ENCODE assay signal across 8 cellular contexts in genomic region chr2:173075056-173075780, GRCh38. TPM values are rescaled to one million over a fixed set of nuclear protein-coding genes. Genes with fewer than 3 reads are reported as not detected.
DNase-seq lines count a peak whose midpoint lies in the region; TF ChIP-seq lines count a peak whose summit lies in the region.

No MANE protein-coding gene starts in this region.

- H3K27ac Mint-ChIP-seq in T-helper 1 cell treated with Interleukin-12 subunit alpha and Interleukin-12 subunit beta and Interleukin-4 antibody, amounts not matched to agents 30 μg/mL and 1 μg/mL, for 36 hours = peak overlapping the region; percentile 60

- peaks cover 29% of the 10 kb centered on the region for H3K27me3 Mint-ChIP-seq in T-helper 1 cell treated with Interleukin-12 subunit alpha and Interleukin-12 subunit beta and Interleukin-4 antibody, amounts not matched to agents 30 μg/mL and 1 μg/mL, for 36 hours (ENCODE audit: low read depth)

- H3K9me3 ChIP-seq in SJSA1 (replicated peaks) (no peaks in the 10 kb centered on the region), skeletal muscle satellite cell (replicated peaks; ENCODE audit: low read length) (no peaks in the 10 kb centered on the region)

- H3K9ac ChIP-seq in skeletal muscle satellite cell (ENCODE audit: low read depth, low read length) = peak overlapping the region; percentile 96

- peaks cover 7% of the 10 kb centered on the region for H3K36me3 Mint-ChIP-seq in T-helper 1 cell treated with Interleukin-12 subunit alpha and Interleukin-12 subunit beta and Interleukin-4 antibody, amounts not matched to agents 30 μg/mL and 1 μg/mL, for 36 hours (ENCODE audit: low read depth)

- H3K27ac ChIP-seq in SJSA1 = peak overlapping the region; percentile 94

- H3K4me3 ChIP-seq in SJSA1 (peak overlapping the region; percentile 93), fibroblast of villous mesenchyme (ENCODE audit: low read depth, low read length) (peak overlapping the region; percentile 73), skeletal muscle satellite cell (ENCODE audit: low read length) (peak overlapping the region; percentile 87)

- peak overlapping the region; percentile 78 for H3K4me2 ChIP-seq in skeletal muscle satellite cell (ENCODE audit: low read length)

- DNase-seq in T-helper 1 cell = no peak
- no peak for DNase-seq in SJSA1 (ENCODE audit: low read depth in 1 of 2, low spot score in 2 of 2)
- no peak for DNase-seq in fibroblast of villous mesenchyme (ENCODE audit: low read depth)
- no peak for DNase-seq in cerebellar nuclear complex (lab: John Stamatoyannopoulos, UW)
- no peak for DNase-seq in GDM1 (lab: John Stamatoyannopoulos, UW)
- no peak for DNase-seq in Ammon's horn (ENCODE audit: low spot score)

- peaks cover 11% of the 10 kb centered on the region for H3K36me3 ChIP-seq in SJSA1
- H3K36me3 ChIP-seq in skeletal muscle satellite cell (ENCODE audit: insufficient read depth, low read length) = no peaks in the 10 kb centered on the region

- no peak for TF ChIP-seq CTCF in fibroblast of villous mesenchyme (IDR thresholded peaks at IDR 0.05; ENCODE audit: insufficient read depth, low read depth, low read length)

- H3K4me3 Mint-ChIP-seq in T-helper 1 cell treated with Interleukin-12 subunit alpha and Interleukin-12 subunit beta and Interleukin-4 antibody, amounts not matched to agents 30 μg/mL and 1 μg/mL, for 36 hours = peak overlapping the region; percentile 78

- H3K9me3 Mint-ChIP-seq in T-helper 1 cell treated with Interleukin-12 subunit alpha and Interleukin-12 subunit beta and Interleukin-4 antibody, amounts not matched to agents 30 μg/mL and 1 μg/mL, for 36 hours = no peaks in the 10 kb centered on the region

- H3K27me3 ChIP-seq in SJSA1 (replicated peaks) (no peaks in the 10 kb centered on the region), skeletal muscle satellite cell (ENCODE audit: control insufficient read depth, insufficient read depth, low read length) (no peaks in the 10 kb centered on the region)

- H3K4me1 Mint-ChIP-seq in T-helper 1 cell treated with Interleukin-12 subunit alpha and Interleukin-12 subunit beta and Interleukin-4 antibody, amounts not matched to agents 30 μg/mL and 1 μg/mL, for 36 hours (ENCODE audit: low read depth) = peaks cover 20% of the 10 kb centered on the region

- H3K4me1 ChIP-seq in SJSA1 (replicated peaks) (peaks cover 37% of the 10 kb centered on the region), skeletal muscle satellite cell (ENCODE audit: control insufficient read depth, insufficient read depth, low read length) (peaks cover 31% of the 10 kb centered on the region)

RNA-seq across cellular contexts. Expression of gene MAP3K20, which starts 0.4 kb away (rescaled TPM):
- total RNA-seq in SJSA1 (2014; rRNA removed; shearing (Covaris generic)) = 73.5 and 95.7 TPM in 2 replicates
- total RNA-seq in fibroblast of villous mesenchyme = 90.2 and 136 TPM in 2 replicates
- 62.3 and 98.9 TPM in 2 replicates for total RNA-seq in skeletal muscle satellite cell (2012; rRNA removed)
